Comparison of ENCODE assay signal across 31 cellular contexts in the genomic region with DNA sequence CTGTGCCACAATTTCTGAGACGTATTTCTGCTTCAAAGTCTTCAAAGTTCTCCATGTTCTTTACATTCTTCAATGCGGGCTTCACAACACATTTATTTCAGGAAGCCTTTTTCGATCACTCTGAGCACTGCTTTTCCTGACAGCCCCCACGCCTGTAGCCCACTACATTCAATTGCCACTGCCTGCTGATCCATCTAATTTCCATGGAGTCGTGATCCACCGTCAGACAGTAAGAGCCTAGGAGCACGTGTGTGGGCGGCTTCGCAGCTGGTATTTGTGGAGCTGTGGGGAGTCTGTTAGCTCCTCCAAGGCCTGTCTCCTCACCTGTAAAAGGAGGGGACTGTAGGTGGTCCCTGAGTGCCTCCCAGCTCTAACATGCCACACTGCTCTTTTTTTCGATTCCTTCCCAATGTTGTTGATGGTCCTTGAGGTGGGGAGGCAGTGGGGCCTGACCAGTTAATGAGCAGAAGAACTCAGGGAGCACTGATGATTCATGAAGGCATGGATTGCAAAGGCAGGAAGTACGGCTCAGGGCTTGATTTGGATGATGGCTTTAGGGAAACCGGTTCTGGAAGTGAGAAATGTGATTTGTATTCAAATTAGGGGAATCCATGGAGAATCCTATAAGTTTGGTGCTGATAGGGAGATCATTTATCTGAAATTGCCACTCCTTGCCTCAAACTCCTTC.
DNase-seq lines count a peak whose midpoint lies in the region; ATAC-seq, FAIRE-seq and TF ChIP-seq lines count a peak whose summit lies in the region.
"Had no signal": no experiment of that assay in that cellular context is flagged by ENCODE, and none has a peak within 500 bp of the region (broad histone marks: within the 10 kb centered on the region; RNA-seq: fewer than 3 reads in every experiment).

No MANE protein-coding gene starts in this region.

- WGBS in GM23248 (ENCODE audit: low coverage in 1 of 2, low lambda C conversion rate in 2 of 2, missing lambda C conversion rate in 2 of 2), 2 experiments, result 59 to 65% methylated on average over 12 of the region's 12 CpGs
- 78% methylated on average over 12 of the region's 12 CpGs for WGBS in suprapubic skin

- H3K9ac ChIP-seq in PC-3 (ENCODE audit: low read length) (no peak overlapping the region), GM23248 (no peak overlapping the region)
- H3K9ac ChIP-seq: KMS-11 had no signal

- TF ChIP-seq CTCF in PC-3 (conservative IDR thresholded peaks at IDR 0.05; ENCODE audit: low read depth, low read length) (no peak), dorsolateral prefrontal cortex (IDR thresholded peaks at IDR 0.05 in 54 of 56, conservative IDR thresholded peaks at IDR 0.05 in 2 of 56; ENCODE audit: low read depth in 1 of 56, partially characterized antibody in 56 of 56) (no peak), suprapubic skin (IDR thresholded peaks at IDR 0.05) (no peak)

- H3K4me1 ChIP-seq in PC-3 (ENCODE audit: insufficient read depth, low read length) (peaks cover 4% of the 10 kb centered on the region; the same call in 1 of the 2 replicates), GM23248 (ENCODE audit: insufficient read depth) (no peaks in the 10 kb centered on the region), suprapubic skin (no peaks in the 10 kb centered on the region)
- H3K4me1 ChIP-seq: body of pancreas, transverse colon had no signal

- H3K36me3 ChIP-seq in PC-3 (ENCODE audit: low read depth, low read length) (no peaks in the 10 kb centered on the region), GM23248 (ENCODE audit: low read depth) (no peaks in the 10 kb centered on the region), suprapubic skin (no peaks in the 10 kb centered on the region)
- H3K36me3 ChIP-seq: transverse colon had no signal

- DNase-seq in A172 (ENCODE audit: low spot score), result peak; percentile 27
- peak; percentile 40 for DNase-seq in PC-3
- DNase-seq in dorsolateral prefrontal cortex, result peak in 6 of 10 donors; percentile 41 to 80 (median 62)
- DNase-seq in kidney glomerular epithelial cell (lab: John Stamatoyannopoulos, UW), result peak; percentile 73
- no peak for DNase-seq in GM23248
- no peak for DNase-seq in urothelium cell line (ENCODE audit: low spot score)
- DNase-seq in suprapubic skin (ENCODE audit: low spot score in 2 of 2), result no peak
- DNase-seq: activated CD4-positive, alpha-beta memory T cell treated with anti-CD3 and anti-CD28 coated beads, Interleukin-2, amount 10 ng/mL, durations not matched to agents 7 days and 5 days; activated CD4-positive, CD25-positive, alpha-beta regulatory T cell treated with anti-CD3 and anti-CD28 coated beads, Interleukin-2, amount 50 U/mL, for 72 hours; activated CD8-positive, alpha-beta memory T cell treated with anti-CD3 and anti-CD28 coated beads, Interleukin-2, amount 50 U/mL, for 4 hours; activated naive CD4-positive, alpha-beta T cell treated with anti-CD3 and anti-CD28 coated beads for 36 hours; body of pancreas; Calu3; cerebellar nuclear complex; dermis blood vessel endothelial cell; DND-41; H7; immature natural killer cell; NCI-H1417; NCI-H2029; NCI-H524 treated with DMSO at 0.1 percent for 48 hours; NK-92 treated with Interleukin-12 subunit alpha and Interleukin-12 subunit beta, amount 100 ng/mL, for 24 hours; PC-9; SHP77 treated with DMSO at 0.1 percent for 48 hours; stimulated activated CD4-positive, alpha-beta T cell treated with anti-CD3 and anti-CD28 coated beads, Interleukin-4, amount 100 ng/mL, for 24 hours; transverse colon had no signal

- H3K4me3 ChIP-seq in PC-3 (ENCODE audit: low read length) (no peak overlapping the region), dorsolateral prefrontal cortex (no peak overlapping the region), GM23248 (no peak overlapping the region), suprapubic skin (no peak overlapping the region)
- H3K4me3 ChIP-seq: body of pancreas, PC-9, transverse colon had no signal

- H3F3A ChIP-seq in PC-3 (ENCODE audit: low read length, unreplicated experiment), result no peaks in the 10 kb centered on the region
- H3F3A ChIP-seq in GM23248 (ENCODE audit: insufficient read depth), result no peaks in the 10 kb centered on the region

- H4K20me1 ChIP-seq in PC-3 (ENCODE audit: low read length), result no peaks in the 10 kb centered on the region
- no peaks in the 10 kb centered on the region for H4K20me1 ChIP-seq in GM23248 (ENCODE audit: insufficient read depth)

- POLR2A ChIA-PET in PC-3 (lab: Charles Lee; ENCODE audit: unreplicated experiment), result no interaction called here

- no peak for TF ChIP-seq POLR2A in suprapubic skin (IDR thresholded peaks at IDR 0.05)

- H2AFZ ChIP-seq in PC-3 (ENCODE audit: low read length) (no peak overlapping the region), GM23248 (no peak overlapping the region)
- H2AFZ ChIP-seq: PC-9 had no signal

- in situ Hi-C loops in GM23248 (cut with MboI), result no loop called here

- no TSS peak for BruUV-seq in PC-3 (replicated peaks; lab: Mats Ljungman, UMichigan)

- H3K27ac ChIP-seq in PC-3 (ENCODE audit: low read length), result no peak overlapping the region
- peak overlapping the region in 9 of 59 donors; percentile 9 to 56 (median 35) for H3K27ac ChIP-seq in dorsolateral prefrontal cortex
- no peak overlapping the region for H3K27ac ChIP-seq in GM23248
- H3K27ac ChIP-seq in suprapubic skin, result no peak overlapping the region
- H3K27ac ChIP-seq: 22Rv1, body of pancreas, HL-60, KMS-11, PC-9, transverse colon had no signal

- no peak for FAIRE-seq in urothelium cell line (lab: Jason Lieb, UNC)
- FAIRE-seq: GM19239 had no signal

- intact Hi-C loops in PC-3 (cut with micrococcal nuclease), result no loop called here
- intact Hi-C loops in dorsolateral prefrontal cortex (cut with DNase I), result loop anchor here in 1 of 2 donors (10.0 kb wide), 1 partner anchor 617 kb away; a partner anchor contains a TSS

- ATAC-seq in PC-3, result no peak
- ATAC-seq in GM19395 (IDR thresholded peaks at IDR 0.05; ENCODE audit: unreplicated experiment), result no peak
- ATAC-seq: body of pancreas had no signal

- no peaks in the 10 kb centered on the region for H3K9me3 ChIP-seq in PC-3 (ENCODE audit: low read length)
- H3K9me3 ChIP-seq in GM23248 (ENCODE audit: low read depth), result no peaks in the 10 kb centered on the region
- H3K9me3 ChIP-seq in suprapubic skin, result no peaks in the 10 kb centered on the region
- H3K9me3 ChIP-seq: body of pancreas, transverse colon had no signal

- H3K27me3 ChIP-seq in PC-3 (ENCODE audit: low read length), result 0 out of 2 replicates have a peak, but pooled peaks cover 4% of the 10 kb centered on the region
- peaks cover 0 to 8% (median 0%) of the 10 kb centered on the region in 45 donors for H3K27me3 ChIP-seq in dorsolateral prefrontal cortex
- H3K27me3 ChIP-seq in GM23248 (replicated peaks; ENCODE audit: insufficient read depth), result peaks cover 13% of the 10 kb centered on the region; the same call in 1 of the 2 replicates
- H3K27me3 ChIP-seq in suprapubic skin, result peaks cover 14% of the 10 kb centered on the region
- H3K27me3 ChIP-seq: body of pancreas, transverse colon had no signal

- CTCF ChIA-PET in PC-3 (lab: Charles Lee), result no interaction called here

- H3K79me2 ChIP-seq in PC-3 (ENCODE audit: low read length) (no peaks in the 10 kb centered on the region), GM23248 (ENCODE audit: insufficient read depth) (no peaks in the 10 kb centered on the region)

- no peak for TF ChIP-seq EP300 in suprapubic skin (IDR thresholded peaks at IDR 0.05)

- H3K9me2 ChIP-seq in PC-3 (replicated peaks; ENCODE audit: low read length) (no peaks in the 10 kb centered on the region), GM23248 (ENCODE audit: insufficient read depth) (no peaks in the 10 kb centered on the region)

- no peak overlapping the region for H3K4me2 ChIP-seq in PC-3 (ENCODE audit: low read length)
- no peak overlapping the region for H3K4me2 ChIP-seq in GM23248 (ENCODE audit: unreplicated experiment)
- H3K4me2 ChIP-seq: KMS-11, PC-9 had no signal

Comparison
In these comparisons a context has a peak if more than half of its experiments do, and no peak if none do; other contexts are left out.
1. DNase-seq: peak in A172 (single experiment), PC-3 (single experiment), dorsolateral prefrontal cortex (6 of 10) and kidney glomerular epithelial cell (single experiment); none in GM23248 (single experiment), urothelium cell line (single experiment) and suprapubic skin (0 of 2).